ENCODE assay signal across 1 cellular context in genomic region chr1:44631647-44632510, GRCh38.
TF ChIP-seq lines count a peak whose summit lies in the region.

No MANE protein-coding gene starts in this region.

TF ChIP-seq in K562, 482 proteins besides CTCF, POLR2A, EP300 and RAD21 (continued from another document and continues in another):
- TF ChIP-seq AFF1 (IDR thresholded peaks at IDR 0.05; ENCODE audit: low read depth in 1 of 2, partially characterized antibody in 2 of 2) (peak in 1 of 2 experiments; percentile 46), RERE (CRISPR knock-in tag; IDR thresholded peaks at IDR 0.05; ENCODE audit: borderline replicate concordance) (no peak), GABPB1 (CRISPR knock-in tag; IDR thresholded peaks at IDR 0.05) (peak; percentile 65), ID3 (CRISPR knock-in tag; IDR thresholded peaks at IDR 0.05) (no peak), ID3 (tag; IDR thresholded peaks at IDR 0.05) (peak; percentile 92), PHF20 (IDR thresholded peaks at IDR 0.05; ENCODE audit: partially characterized antibody) (peak; percentile 93), PREB (CRISPR knock-in tag; IDR thresholded peaks at IDR 0.05) (peak; percentile 75; the same call in 1 of the 2 replicates), ZC3H4 (CRISPR knock-in tag; IDR thresholded peaks at IDR 0.05; ENCODE audit: borderline replicate concordance) (peak; percentile 64; the same call in 1 of the 2 replicates), ERF (CRISPR knock-in tag; IDR thresholded peaks at IDR 0.05) (peak; percentile 86), SLC30A9 (CRISPR knock-in tag; IDR thresholded peaks at IDR 0.05) (peak; percentile 52; the same call in 1 of the 2 replicates), TAF1 (IDR thresholded peaks at IDR 0.05; ENCODE audit: control insufficient read depth, extremely low read depth, insufficient read depth, low read length, severe bottlenecking) (peak; percentile 96), ZNF76 (CRISPR knock-in tag; IDR thresholded peaks at IDR 0.05; ENCODE audit: borderline replicate concordance) (peak; percentile 27; the same call in 1 of the 2 replicates), ZNF766 (CRISPR knock-in tag; conservative IDR thresholded peaks at IDR 0.05) (peak; percentile 81; the same call in 1 of the 2 replicates), ZSCAN29 (IDR thresholded peaks at IDR 0.05) (peak; percentile 70; the same call in 1 of the 2 replicates), SETDB1 (IDR thresholded peaks at IDR 0.05; ENCODE audit: low read length) (no peak), HDAC1 (IDR thresholded peaks at IDR 0.05) (peak in 1 of 2 experiments; percentile 68; a peak in 2 of 4 replicates), ZNF197 (CRISPR knock-in tag; IDR thresholded peaks at IDR 0.05; ENCODE audit: low read depth) (peak; percentile 72; the same call in 1 of the 2 replicates), TAF9B (IDR thresholded peaks at IDR 0.05; ENCODE audit: partially characterized antibody) (peak; percentile 70), ZBED1 (IDR thresholded peaks at IDR 0.05) (no peak), THAP7 (CRISPR knock-in tag; IDR thresholded peaks at IDR 0.05) (peak; percentile 85; the same call in 1 of the 2 replicates), ATF7 (IDR thresholded peaks at IDR 0.05) (peak; percentile 60; the same call in 1 of the 2 replicates), SMARCB1 (IDR thresholded peaks at IDR 0.05; ENCODE audit: insufficient read length, low read depth) (no peak), BRD4 (IDR thresholded peaks at IDR 0.05) (peak; percentile 92), HOMEZ (CRISPR knock-in tag; IDR thresholded peaks at IDR 0.05) (peak; percentile 54; the same call in 1 of the 2 replicates), ZNF280B (CRISPR knock-in tag; IDR thresholded peaks at IDR 0.05) (0 out of 2 replicates have a peak, but pooled peaks have one; percentile 51), ZNF318 (IDR thresholded peaks at IDR 0.05; ENCODE audit: borderline replicate concordance in 1 of 2, low read depth in 1 of 2) (no peak), ZBTB7A (IDR thresholded peaks at IDR 0.05; ENCODE audit: borderline replicate concordance, control insufficient read depth, low read depth, low read length) (peak; percentile 84), JUNB (CRISPR knock-in tag; conservative IDR thresholded peaks at IDR 0.05) (no peak)
